In the genomic region with DNA sequence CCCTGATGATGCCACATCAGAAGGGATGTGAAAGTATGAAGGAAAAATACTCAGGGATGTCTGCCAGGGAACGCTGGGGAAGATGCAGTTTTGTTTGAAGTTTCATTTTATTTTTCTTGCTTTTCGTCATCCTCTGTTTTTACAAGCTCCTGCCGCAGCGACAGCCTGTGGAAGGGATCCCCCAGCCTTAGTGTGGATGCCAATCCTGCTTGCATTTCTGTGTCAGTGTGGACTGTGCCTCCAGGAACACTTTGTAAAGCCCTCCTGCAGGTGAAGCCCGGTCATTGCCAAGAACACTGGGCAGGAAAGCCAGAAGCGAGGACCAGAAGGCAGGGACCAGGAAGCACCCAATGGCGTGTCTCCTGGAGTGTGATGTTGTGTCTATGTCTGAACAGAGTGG, we compare ENCODE assay signal across 11 cellular contexts.
"Had no signal": no experiment of that assay in that cellular context is flagged by ENCODE, and none has a peak within 500 bp of the region (broad histone marks: within the 10 kb centered on the region; RNA-seq: fewer than 3 reads in every experiment).

No MANE protein-coding gene starts in this region.

- H3K36me3 ChIP-seq: heart right ventricle, thyroid gland, uterus had no signal

- H3K27ac ChIP-seq: heart right ventricle, thyroid gland, uterus had no signal

- H3K4me3 ChIP-seq: heart right ventricle, thyroid gland, uterus had no signal

- FAIRE-seq: frontal cortex, islet of Langerhans had no signal

- H3K4me1 ChIP-seq: uterus had no signal

- ATAC-seq: activated CD4-positive, alpha-beta T cell treated with anti-CD3 and anti-CD28 coated beads for 36 hours; heart right ventricle; left ventricle myocardium superior had no signal

- H3K9me3 ChIP-seq: heart right ventricle, thyroid gland, uterus had no signal

- DNase-seq: activated CD4-positive, alpha-beta memory T cell treated with anti-CD3 and anti-CD28 coated beads, Interleukin-2, amount 10 ng/mL, durations not matched to agents 7 days and 5 days; activated CD4-positive, alpha-beta T cell treated with anti-CD3 and anti-CD28 coated beads for 36 hours; heart right ventricle; left ventricle myocardium superior; mesendoderm; stimulated activated CD4-positive, alpha-beta T cell treated with anti-CD3 and anti-CD28 coated beads, Interleukin-4, amount 100 ng/mL, for 4 hours; T1000; thyroid gland had no signal

- H3K27me3 ChIP-seq: heart right ventricle, thyroid gland, uterus had no signal
